1 cellular context compared by ENCODE assay signal in genomic region chr14:93207468-93208308, GRCh38.
TF ChIP-seq lines count a peak whose summit lies in the region.

No MANE protein-coding gene starts in this region.

TF ChIP-seq in Ishikawa, 13 proteins besides CTCF, POLR2A, EP300 and RAD21 (continued from another document):
- TF ChIP-seq USF1 (IDR thresholded peaks at IDR 0.05) (no peak), CEBPB (IDR thresholded peaks at IDR 0.05) (no peak), TAF1 (IDR thresholded peaks at IDR 0.05; ENCODE audit: low read depth) (no peak)
